In the genomic region with DNA sequence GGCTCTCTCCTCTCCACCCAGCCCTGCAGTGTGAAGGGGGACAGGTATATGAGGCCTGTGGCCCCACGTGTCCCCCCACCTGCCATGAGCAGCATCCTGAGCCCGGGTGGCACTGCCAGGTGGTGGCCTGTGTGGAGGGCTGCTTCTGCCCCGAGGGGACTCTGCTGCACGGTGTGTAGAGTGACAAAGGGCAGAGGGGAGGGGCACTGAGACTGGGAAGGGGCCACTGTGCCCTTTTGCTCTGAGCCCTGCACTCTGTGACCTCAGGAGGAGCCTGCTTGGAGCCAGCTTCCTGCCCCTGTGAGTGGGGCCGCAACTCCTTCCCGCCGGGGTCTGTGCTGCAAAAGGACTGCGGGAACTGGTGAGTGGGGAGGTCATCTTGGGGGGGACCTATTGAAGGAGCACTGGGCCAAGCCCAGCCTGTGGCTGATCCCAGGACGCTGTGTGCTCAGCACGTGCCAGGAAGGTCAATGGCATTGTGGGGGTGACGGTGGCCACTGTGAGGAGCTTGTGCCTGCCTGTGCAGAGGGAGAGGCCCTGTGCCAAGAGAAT, we compare ENCODE assay signal across 27 cellular contexts. TPM values are rescaled to one million over a fixed set of nuclear protein-coding genes. Genes with fewer than 3 reads are reported as not detected.
"Had no signal": no experiment of that assay in that cellular context is flagged by ENCODE, and none has a peak within 500 bp of the region (broad histone marks: within the 10 kb centered on the region; RNA-seq: fewer than 3 reads in every experiment).

No MANE protein-coding gene starts in this region.

- H3K4me3 ChIP-seq: SJCRH30 had no signal

- ATAC-seq: activated CD8-positive, alpha-beta memory T cell treated with anti-CD3 and anti-CD28 coated beads, Interleukin-2, amount 10 ng/mL, durations not matched to agents 7 days and 5 days had no signal

- H3K4me1 Mint-ChIP-seq: activated CD4-positive, alpha-beta memory T cell treated with anti-CD3 and anti-CD28 coated beads, Interleukin-2, amount 10 ng/mL, durations not matched to agents 7 days and 5 days; activated CD8-positive, alpha-beta memory T cell treated with anti-CD3 and anti-CD28 coated beads, Interleukin-2, amount 10 ng/mL, durations not matched to agents 7 days and 5 days; activated T-helper 17 cell treated with anti-CD3 and anti-CD28 coated beads, Interleukin-2, amount 50 U/mL, for 72 hours had no signal

- H3K27ac Mint-ChIP-seq: activated CD4-positive, alpha-beta memory T cell treated with anti-CD3 and anti-CD28 coated beads, Interleukin-2, amount 10 ng/mL, durations not matched to agents 7 days and 5 days; activated CD8-positive, alpha-beta memory T cell treated with anti-CD3 and anti-CD28 coated beads, Interleukin-2, amount 10 ng/mL, durations not matched to agents 7 days and 5 days; activated naive CD8-positive, alpha-beta T cell treated with anti-CD3 and anti-CD28 coated beads for 36 hours; activated T-helper 17 cell treated with anti-CD3 and anti-CD28 coated beads, Interleukin-2, amount 50 U/mL, for 72 hours had no signal

- H3K4me1 ChIP-seq: SJCRH30 had no signal

- H3K4me3 Mint-ChIP-seq: activated CD4-positive, alpha-beta memory T cell treated with anti-CD3 and anti-CD28 coated beads, Interleukin-2, amount 10 ng/mL, durations not matched to agents 7 days and 5 days; activated CD8-positive, alpha-beta memory T cell treated with anti-CD3 and anti-CD28 coated beads, Interleukin-2, amount 10 ng/mL, durations not matched to agents 7 days and 5 days; activated naive CD8-positive, alpha-beta T cell treated with anti-CD3 and anti-CD28 coated beads for 36 hours; activated T-helper 17 cell treated with anti-CD3 and anti-CD28 coated beads, Interleukin-2, amount 50 U/mL, for 72 hours had no signal

- DNase-seq: activated CD4-positive, alpha-beta memory T cell treated with anti-CD3 and anti-CD28 coated beads, Interleukin-2, amount 10 ng/mL, durations not matched to agents 7 days and 5 days; activated CD4-positive, alpha-beta T cell treated with anti-CD3 and anti-CD28 coated beads for 1 hour; activated CD4-positive, CD25-positive, alpha-beta regulatory T cell; activated CD8-positive, alpha-beta memory T cell treated with anti-CD3 and anti-CD28 coated beads, Interleukin-2, amount 10 ng/mL, durations not matched to agents 7 days and 5 days; activated CD8-positive, alpha-beta memory T cell treated with anti-CD3 and anti-CD28 coated beads, Interleukin-2, amount 50 U/mL, for 48 hours; activated effector memory CD4-positive, alpha-beta T cell treated with anti-CD3 and anti-CD28 coated beads, Interleukin-2, amount 50 U/mL, for 16 hours; activated naive CD4-positive, alpha-beta T cell treated with anti-CD3 and anti-CD28 coated beads, Interleukin-2, amount 50 U/mL, for 16 hours; activated naive CD8-positive, alpha-beta T cell treated with anti-CD3 and anti-CD28 coated beads for 36 hours; amniotic stem cell; aorta; brain microvascular endothelial cell; central memory CD4-positive, alpha-beta T cell; Karpas-422; NCI-H1105; NCI-H1417 treated with DMSO at 0.1 percent for 48 hours; NCI-H187 treated with DMSO at 0.1 percent for 48 hours; NCI-H226; NCI-H524 treated with DMSO at 0.1 percent for 48 hours; SHP77; SJCRH30; T1000; WERI-Rb-1 had no signal

- H3K27ac ChIP-seq: brain microvascular endothelial cell, SJCRH30, SK-N-MC, WERI-Rb-1 had no signal

- H3K9me3 ChIP-seq: SJCRH30 had no signal

- H3K36me3 Mint-ChIP-seq: activated CD8-positive, alpha-beta memory T cell treated with anti-CD3 and anti-CD28 coated beads, Interleukin-2, amount 10 ng/mL, durations not matched to agents 7 days and 5 days; activated naive CD8-positive, alpha-beta T cell treated with anti-CD3 and anti-CD28 coated beads for 36 hours had no signal

- H3K36me3 ChIP-seq: brain microvascular endothelial cell, SJCRH30, WERI-Rb-1 had no signal

- H3K9me3 Mint-ChIP-seq: activated CD4-positive, alpha-beta memory T cell treated with anti-CD3 and anti-CD28 coated beads, Interleukin-2, amount 10 ng/mL, durations not matched to agents 7 days and 5 days; activated naive CD8-positive, alpha-beta T cell treated with anti-CD3 and anti-CD28 coated beads for 36 hours; activated T-helper 17 cell treated with anti-CD3 and anti-CD28 coated beads, Interleukin-2, amount 50 U/mL, for 72 hours had no signal

RNA-seq across cellular contexts. Expression of a gene that starts 15.0 kb away (rescaled TPM):
- total RNA-seq: activated CD8-positive, alpha-beta memory T cell treated with anti-CD3 and anti-CD28 coated beads, Interleukin-2, amount 10 ng/mL, durations not matched to agents 7 days and 5 days; RPMI7951; SJCRH30; T-helper 1 cell treated with Interleukin-12 subunit alpha and Interleukin-12 subunit beta and Interleukin-4 antibody, amounts not matched to agents 30 ng/mL and 1 ng/mL, for 36 hours; T-helper 2 cell treated with Interferon-gamma antibody and Interleukin-4, amounts not matched to agents 100 ng/mL and 5 ng/mL, for 36 hours had no signal
